ENCODE assay signal across 31 cellular contexts in the genomic region with DNA sequence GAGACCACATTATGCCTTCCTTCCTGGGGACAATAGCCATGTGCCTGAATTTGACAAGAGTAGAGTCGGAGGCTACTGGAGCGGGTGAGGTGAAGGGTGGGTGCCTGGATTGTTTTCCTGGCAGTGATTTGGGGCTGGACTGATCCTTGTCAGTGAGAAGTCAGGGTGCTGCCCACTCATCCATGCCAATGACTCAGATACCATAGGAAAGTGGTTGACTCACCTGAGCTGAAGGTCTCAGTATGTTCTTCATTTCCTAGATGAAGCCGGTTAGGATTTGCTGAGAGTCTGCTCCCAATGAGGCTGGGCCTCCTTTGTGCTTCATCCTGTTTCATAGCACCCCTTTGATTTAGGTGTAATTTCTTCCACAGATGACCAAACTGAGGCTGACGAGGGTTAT.
DNase-seq lines count a peak whose midpoint lies in the region; ATAC-seq and TF ChIP-seq lines count a peak whose summit lies in the region.
"Had no signal": no experiment of that assay in that cellular context is flagged by ENCODE, and none has a peak within 500 bp of the region (broad histone marks: within the 10 kb centered on the region; RNA-seq: fewer than 3 reads in every experiment).

No MANE protein-coding gene starts in this region.

- peak; percentile 66 for DNase-seq in MCF 10A (ENCODE audit: unreplicated experiment)
- DNase-seq in breast epithelium (ENCODE audit: low spot score in 2 of 2): no peak
- peak; percentile 59 for DNase-seq in RKO (ENCODE audit: low spot score)
- peak; percentile 17 for DNase-seq in fibroblast of mammary gland (ENCODE audit: low read depth)
- no peak for DNase-seq in H7
- DNase-seq in NCI-H2196 treated with DMSO at 0.1 percent for 48 hours (lab: John Stamatoyannopoulos, UW; ENCODE audit: unreplicated experiment): no peak
- no peak for DNase-seq in islet precursor cell
- DNase-seq: activated CD4-positive, alpha-beta T cell treated with anti-CD3 and anti-CD28 coated beads for 48 hours; activated naive CD4-positive, alpha-beta T cell treated with Interleukin-2 at 50 U/mL for 16 hours; activated T-cell treated with anti-CD3 and anti-CD28 coated beads, Interleukin-2, amount 50 U/mL, for 48 hours; amygdala; CD8-positive, alpha-beta T cell; DMS 273 treated with DMSO at 0.1 percent for 48 hours; heart right ventricle; KG1; NCI-H1436; NCI-H2107; NCI-H446 treated with DMSO at 0.1 percent for 48 hours; right lobe of liver; stimulated activated naive CD4-positive, alpha-beta T cell; testis; uterus had no signal

- H3K4me1 ChIP-seq in breast epithelium: no peaks in the 10 kb centered on the region
- H3K4me1 ChIP-seq: HAP-1, right lobe of liver, testis, uterus had no signal

- H3K4me3 ChIP-seq in breast epithelium: no peak overlapping the region
- no peak overlapping the region for H3K4me3 ChIP-seq in fibroblast of mammary gland (ENCODE audit: control insufficient read depth, low read depth, low read length)
- H3K4me3 ChIP-seq in H7 (ENCODE audit: insufficient read depth, low read depth, low read length): no peak overlapping the region
- H3K4me3 ChIP-seq: A549, HAP-1, heart right ventricle, right lobe of liver, testis, uterus had no signal

- POLR2A ChIA-PET in MCF 10A (lab: Yijun Ruan, JAX): no interaction called here

- H3K36me3 Mint-ChIP-seq in MCF 10A (ENCODE audit: insufficient read depth, unreplicated experiment): peaks cover 28% of the 10 kb centered on the region

- no TSS peak for BruUV-seq in MCF 10A (replicated peaks; lab: Mats Ljungman, UMichigan)

- no peaks in the 10 kb centered on the region for H3K9me3 Mint-ChIP-seq in MCF 10A (ENCODE audit: unreplicated experiment)
- H3K9me3 Mint-ChIP-seq: CD8-positive, alpha-beta T cell; T-helper 2 cell treated with Interferon-gamma antibody and Interleukin-4, amounts not matched to agents 5 μg/mL and 100 μg/mL, for 36 hours had no signal

- H3K4me1 Mint-ChIP-seq in MCF 10A (ENCODE audit: insufficient read depth, unreplicated experiment): peaks cover 19% of the 10 kb centered on the region

- H3K4me3 Mint-ChIP-seq in MCF 10A (ENCODE audit: unreplicated experiment): no peak overlapping the region
- H3K4me3 Mint-ChIP-seq: B cell; CD8-positive, alpha-beta T cell; T-helper 2 cell treated with Interferon-gamma antibody and Interleukin-4, amounts not matched to agents 5 μg/mL and 100 μg/mL, for 36 hours had no signal

- no peak for ATAC-seq in HG02763 (IDR thresholded peaks at IDR 0.05; ENCODE audit: unreplicated experiment)
- ATAC-seq: A549; CD8-positive, alpha-beta T cell; heart right ventricle; left lobe of liver; right lobe of liver; Right ventricle myocardium inferior had no signal

- CTCF ChIA-PET in MCF 10A (lab: Yijun Ruan, JAX): no interaction called here

- intact Hi-C loops in MCF 10A (cut with micrococcal nuclease) (no loop called here), breast epithelium (cut with DNase I; ENCODE audit: low total_unique reads) (no loop called here)

- H3K9me3 ChIP-seq in breast epithelium: no peaks in the 10 kb centered on the region
- H3K9me3 ChIP-seq: A549, HAP-1, heart right ventricle, neutrophil, right lobe of liver, testis, uterus had no signal

- H3K27ac Mint-ChIP-seq in MCF 10A (ENCODE audit: low read depth, unreplicated experiment): no peak overlapping the region
- H3K27ac Mint-ChIP-seq: B cell; CD8-positive, alpha-beta T cell; T-helper 2 cell treated with Interferon-gamma antibody and Interleukin-4, amounts not matched to agents 5 μg/mL and 100 μg/mL, for 36 hours had no signal

- no peak overlapping the region for H3K27ac ChIP-seq in breast epithelium
- H3K27ac ChIP-seq: A549, heart right ventricle, neutrophil, right lobe of liver, testis, uterus, VCaP had no signal

- TF ChIP-seq CTCF in MCF 10A (IDR thresholded peaks at IDR 0.05; ENCODE audit: unreplicated experiment) (no peak), breast epithelium (IDR thresholded peaks at IDR 0.05) (no peak), fibroblast of mammary gland (conservative IDR thresholded peaks at IDR 0.05; ENCODE audit: control insufficient read depth, insufficient read depth, low read depth, low read length) (no peak)

- no peaks in the 10 kb centered on the region for H3K27me3 Mint-ChIP-seq in MCF 10A (ENCODE audit: insufficient read depth, unreplicated experiment)
- H3K27me3 Mint-ChIP-seq: B cell had no signal

- H3K27me3 ChIP-seq in breast epithelium (no peaks in the 10 kb centered on the region), H7 (ENCODE audit: control insufficient read depth, insufficient read depth, low read length) (no peaks in the 10 kb centered on the region)
- H3K27me3 ChIP-seq: heart right ventricle, neutrophil, right lobe of liver, testis, uterus had no signal

- H3K36me3 ChIP-seq in breast epithelium: no peaks in the 10 kb centered on the region
- H3K36me3 ChIP-seq in H7 (replicated peaks; ENCODE audit: control insufficient read depth, insufficient read depth, low read length): no peaks in the 10 kb centered on the region
- H3K36me3 ChIP-seq: HAP-1, uterus had no signal

- no peak for TF ChIP-seq POLR2A in breast epithelium (IDR thresholded peaks at IDR 0.05)

Comparison
In these comparisons a context has a peak if more than half of its experiments do, and no peak if none do; other contexts are left out.
1. DNase-seq: peak in MCF 10A (single experiment), RKO (single experiment) and fibroblast of mammary gland (single experiment); none in breast epithelium (0 of 2), H7 (single experiment), NCI-H2196 treated with DMSO at 0.1 percent for 48 hours (single experiment) and islet precursor cell (single experiment).